Comparison of ENCODE assay signal across 11 cellular contexts in the genomic region with DNA sequence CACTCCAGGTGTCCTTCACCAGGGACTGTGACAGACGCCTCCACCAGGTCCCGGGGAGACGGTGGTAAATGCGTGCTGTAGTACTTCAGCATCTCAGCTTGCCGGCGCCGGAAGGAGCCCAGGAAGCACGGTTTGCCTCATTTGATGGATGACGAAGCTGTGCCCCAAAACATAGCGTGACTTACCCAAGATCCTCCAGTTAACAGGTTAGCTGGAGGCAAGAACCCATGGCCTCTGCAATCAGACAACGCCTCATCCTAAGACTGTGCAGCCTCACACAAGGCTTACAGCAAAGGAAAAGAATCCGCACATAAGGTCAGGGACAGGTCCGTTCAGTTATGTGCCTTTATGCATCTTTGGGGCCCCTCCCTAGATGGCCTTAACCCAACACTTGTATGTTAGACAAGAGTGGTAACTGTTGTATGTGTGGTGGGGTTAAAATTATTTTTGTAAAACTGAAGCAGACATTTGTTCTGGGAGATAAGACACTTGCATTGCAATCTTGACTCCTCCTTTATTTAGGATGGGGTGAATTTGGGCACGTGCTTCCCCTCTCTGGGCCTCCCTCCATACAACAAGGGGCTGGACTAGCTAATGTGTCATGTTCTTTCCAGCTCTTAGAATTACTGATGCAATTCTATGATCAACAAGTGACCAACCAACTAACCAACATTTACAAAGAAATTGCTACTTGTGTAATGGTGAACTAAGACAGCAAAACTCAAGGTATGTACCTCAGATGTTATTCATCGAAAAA. TPM values are rescaled to one million over a fixed set of nuclear protein-coding genes. Genes with fewer than 3 reads are reported as not detected.
DNase-seq lines count a peak whose midpoint lies in the region; ATAC-seq, FAIRE-seq and TF ChIP-seq lines count a peak whose summit lies in the region.
"Had no signal": no experiment of that assay in that cellular context is flagged by ENCODE, and none has a peak within 500 bp of the region (broad histone marks: within the 10 kb centered on the region; RNA-seq: fewer than 3 reads in every experiment).

No MANE protein-coding gene starts in this region.

- peak overlapping the region in 1 of 2 experiments; percentile 82; a peak in 2 of 4 replicates for H3K27ac ChIP-seq in SK-N-SH (ENCODE audit: low read depth in 2 of 2, low read length in 1 of 2)
- H3K27ac ChIP-seq in astrocyte (ENCODE audit: low read depth, low read length) = peak overlapping the region; percentile 93
- peak overlapping the region; percentile 68 to 70 for H3K27ac ChIP-seq in left lung
- peak overlapping the region; percentile 81 to 91 for H3K27ac ChIP-seq in tibial artery

- peaks cover 2% of the 10 kb centered on the region for H3K9me3 Mint-ChIP-seq in astrocyte (ENCODE audit: unreplicated experiment)
- H3K9me3 Mint-ChIP-seq: central memory CD8-positive, alpha-beta T cell had no signal

- ATAC-seq in SK-N-SH treated with all-trans-retinoic acid at 6 μM for 48 hours (no peak), left lung (no peak)

- DNase-seq in SK-N-SH (no peak), astrocyte (ENCODE audit: low read depth) (peak; percentile 73), left lung (peak in 1 of 2 donors; percentile 41), tibial artery (no peak), HTR-8/SVneo (ENCODE audit: insufficient read length, low spot score) (no peak), GOT3 (lab: John Stamatoyannopoulos, UW) (no peak)
- no peak for DNase-seq in stimulated activated CD4-positive, alpha-beta T cell treated with anti-CD3 and anti-CD28 coated beads, Interleukin-12 subunit alpha, Interleukin-12 subunit beta, amount 100 ng/mL, for 4 hours
- DNase-seq: 8988T; activated CD4-positive, CD25-positive, alpha-beta regulatory T cell had no signal

- CTCF ChIA-PET in SK-N-SH (lab: Yijun Ruan, JAX) = no interaction called here

- intact Hi-C loops in left lung (cut with DNase I) (no loop called here), tibial artery (cut with DNase I; ENCODE audit: low total_unique reads) (no loop called here)

- no peak for TF ChIP-seq RAD21 in SK-N-SH (IDR thresholded peaks at IDR 0.05; ENCODE audit: low read length)

- no peaks in the 10 kb centered on the region for H3K9me2 ChIP-seq in SK-N-SH

- H3K4me3 ChIP-seq in SK-N-SH (ENCODE audit: low read depth in 2 of 2, low read length in 1 of 2) = no peak overlapping the region
- no peak overlapping the region for H3K4me3 ChIP-seq in astrocyte (ENCODE audit: insufficient read depth, low read depth, low read length)
- H3K4me3 ChIP-seq in left lung = no peak overlapping the region
- peak overlapping the region; percentile 11 to 12 for H3K4me3 ChIP-seq in tibial artery

- WGBS in SK-N-SH (ENCODE audit: low lambda C conversion rate) = 87% methylated on average over 15 of the region's 15 CpGs

- H4K20me1 ChIP-seq in SK-N-SH (ENCODE audit: insufficient read depth) (peaks cover 90% of the 10 kb centered on the region), astrocyte (ENCODE audit: insufficient read depth, low read length) (peaks cover 39% of the 10 kb centered on the region)

- H3K9ac ChIP-seq in SK-N-SH = no peak overlapping the region
- peak overlapping the region; percentile 75 for H3K9ac ChIP-seq in astrocyte (ENCODE audit: low read length)

- no peak for TF ChIP-seq CTCF in SK-N-SH (IDR thresholded peaks at IDR 0.05)
- TF ChIP-seq CTCF in astrocyte (IDR thresholded peaks at IDR 0.05; ENCODE audit: insufficient read depth, low read depth, low read length) = no peak
- no peak for TF ChIP-seq CTCF in left lung (IDR thresholded peaks at IDR 0.05)
- TF ChIP-seq CTCF in tibial artery (IDR thresholded peaks at IDR 0.05) = no peak

- H3K27ac Mint-ChIP-seq in astrocyte (ENCODE audit: unreplicated experiment) = peak overlapping the region; percentile 99

- peaks cover 77% of the 10 kb centered on the region for H3K4me1 Mint-ChIP-seq in astrocyte (ENCODE audit: low read depth, unreplicated experiment)

- peaks cover 13 to 17% of the 10 kb centered on the region in 2 experiments for H3K36me3 ChIP-seq in SK-N-SH (replicated peaks in 1 of 2; ENCODE audit: control insufficient read depth in 1 of 2, insufficient read depth in 2 of 2, low read length in 1 of 2)
- peaks cover 4% of the 10 kb centered on the region for H3K36me3 ChIP-seq in astrocyte (ENCODE audit: insufficient read depth, low read length)
- H3K36me3 ChIP-seq in left lung = peaks cover 0 to 25% of the 10 kb centered on the region in 2 donors
- H3K36me3 ChIP-seq in tibial artery = no peaks in the 10 kb centered on the region

- no peaks in the 10 kb centered on the region for H3K9me3 ChIP-seq in SK-N-SH
- H3K9me3 ChIP-seq in astrocyte (ENCODE audit: insufficient read depth, low read depth, low read length) = no peaks in the 10 kb centered on the region
- no peaks in the 10 kb centered on the region for H3K9me3 ChIP-seq in left lung
- H3K9me3 ChIP-seq in tibial artery = no peaks in the 10 kb centered on the region

- no peak overlapping the region for H2AFZ ChIP-seq in SK-N-SH (ENCODE audit: low read depth)
- H2AFZ ChIP-seq in astrocyte (ENCODE audit: low read depth, low read length) = no peak overlapping the region

- POLR2A ChIA-PET in SK-N-SH (lab: Yijun Ruan, JAX) = no interaction called here

- no peak for TF ChIP-seq EP300 in SK-N-SH (IDR thresholded peaks at IDR 0.05; ENCODE audit: borderline replicate concordance in 1 of 2, low read depth in 1 of 2, low read length in 1 of 2)

- no peak overlapping the region for H3K4me3 Mint-ChIP-seq in astrocyte (ENCODE audit: unreplicated experiment)
- H3K4me3 Mint-ChIP-seq: central memory CD8-positive, alpha-beta T cell had no signal

- H3K27me3 ChIP-seq in SK-N-SH (ENCODE audit: insufficient read depth) (no peaks in the 10 kb centered on the region), astrocyte (ENCODE audit: insufficient read depth, low read length) (no peaks in the 10 kb centered on the region), left lung (no peaks in the 10 kb centered on the region), tibial artery (no peaks in the 10 kb centered on the region)

- H3K36me3 Mint-ChIP-seq in astrocyte (ENCODE audit: low read depth, unreplicated experiment) = peaks cover 22% of the 10 kb centered on the region

- H3K4me2 ChIP-seq in SK-N-SH = peak overlapping the region; percentile 2; the same call in 1 of the 2 replicates
- H3K4me2 ChIP-seq in astrocyte (ENCODE audit: low read length) = peak overlapping the region; percentile 68

- H3K4me1 ChIP-seq in SK-N-SH (ENCODE audit: control insufficient read depth in 1 of 2, insufficient read depth in 2 of 2, low read depth in 1 of 2, low read length in 1 of 2) = peaks cover 6 to 55% of the 10 kb centered on the region in 2 experiments; a peak in 3 of 4 replicates
- H3K4me1 ChIP-seq in astrocyte (ENCODE audit: insufficient read depth, low read length) = peaks cover 71% of the 10 kb centered on the region
- H3K4me1 ChIP-seq in left lung = peaks cover 8 to 49% of the 10 kb centered on the region in 2 donors
- H3K4me1 ChIP-seq in tibial artery = peaks cover 7 to 92% (median 59%) of the 10 kb centered on the region in 4 donors

- H3K79me2 ChIP-seq in SK-N-SH (ENCODE audit: insufficient read depth) (peaks cover 81% of the 10 kb centered on the region), astrocyte (ENCODE audit: insufficient read depth, low read length) (peaks cover 82% of the 10 kb centered on the region)

- H3F3A ChIP-seq in SK-N-SH (replicated peaks; ENCODE audit: insufficient read depth) = peaks cover 58% of the 10 kb centered on the region

- no peaks in the 10 kb centered on the region for H3K27me3 Mint-ChIP-seq in astrocyte (ENCODE audit: low read depth, unreplicated experiment)
- H3K27me3 Mint-ChIP-seq: central memory CD8-positive, alpha-beta T cell had no signal

- FAIRE-seq in astrocyte (lab: Jason Lieb, UNC) (no peak), HTR-8/SVneo (lab: Jason Lieb, UNC) (no peak)

TF ChIP-seq in SK-N-SH, 30 proteins besides CTCF, POLR2A, EP300 and RAD21:
- TF ChIP-seq GABPA (IDR thresholded peaks at IDR 0.05; ENCODE audit: low read depth) (no peak), JUND (IDR thresholded peaks at IDR 0.05) (no peak), SIN3A (IDR thresholded peaks at IDR 0.05; ENCODE audit: borderline replicate concordance, low read depth, low read length) (no peak), MXI1 (IDR thresholded peaks at IDR 0.05; ENCODE audit: low read depth, low read length) (no peak), TAF1 (IDR thresholded peaks at IDR 0.05; ENCODE audit: borderline replicate concordance, low read depth, low read length) (no peak), TCF12 (IDR thresholded peaks at IDR 0.05) (no peak)

TF ChIP-seq in SK-N-SH treated with all-trans-retinoic acid at 6 μM for 48 hours, 23 proteins besides CTCF, POLR2A, EP300 and RAD21:
- TF ChIP-seq BACH2 (CRISPR knock-in tag; IDR thresholded peaks at IDR 0.05; ENCODE audit: borderline replicate concordance) (no peak), ZFP3 (CRISPR knock-in tag; IDR thresholded peaks at IDR 0.05) (no peak), ZNF8 (CRISPR knock-in tag; IDR thresholded peaks at IDR 0.05) (no peak), GLIS3 (CRISPR knock-in tag; IDR thresholded peaks at IDR 0.05) (no peak)
- TF ChIP-seq, protein P1, sequence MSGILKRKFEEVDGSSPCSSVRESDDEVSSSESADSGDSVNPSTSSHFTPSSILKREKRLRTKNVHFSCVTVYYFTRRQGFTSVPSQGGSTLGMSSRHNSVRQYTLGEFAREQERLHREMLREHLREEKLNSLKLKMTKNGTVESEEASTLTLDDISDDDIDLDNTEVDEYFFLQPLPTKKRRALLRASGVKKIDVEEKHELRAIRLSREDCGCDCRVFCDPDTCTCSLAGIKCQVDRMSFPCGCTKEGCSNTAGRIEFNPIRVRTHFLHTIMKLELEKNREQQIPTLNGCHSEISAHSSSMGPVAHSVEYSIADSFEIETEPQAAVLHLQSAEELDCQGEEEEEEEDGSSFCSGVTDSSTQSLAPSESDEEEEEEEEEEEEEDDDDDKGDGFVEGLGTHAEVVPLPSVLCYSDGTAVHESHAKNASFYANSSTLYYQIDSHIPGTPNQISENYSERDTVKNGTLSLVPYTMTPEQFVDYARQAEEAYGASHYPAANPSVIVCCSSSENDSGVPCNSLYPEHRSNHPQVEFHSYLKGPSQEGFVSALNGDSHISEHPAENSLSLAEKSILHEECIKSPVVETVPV (CRISPR knock-in tag; IDR thresholded peaks at IDR 0.05) = no peak

RNA-seq across cellular contexts. Expression of a gene that starts 39.4 kb away (rescaled TPM):
- 48.9 and 52.1 TPM in 2 replicates for polyA plus RNA-seq in SK-N-SH (2012; rRNA removed)
- 40.5 and 45.5 TPM in 2 replicates for polyA plus RNA-seq in SK-N-SH (2012; cell fraction: cytosol; rRNA removed)
- 60.2 and 71.7 TPM in 2 replicates for polyA plus RNA-seq in SK-N-SH (2012; cell fraction: nucleus; rRNA removed)
- total RNA-seq in astrocyte = 69.7 and 70.3 TPM in 2 replicates
- 10 to 100 TPM; 40.2 to 54.5 TPM for total RNA-seq in left lung

Comparison
In these comparisons a context has a peak if more than half of its experiments do, and no peak if none do; other contexts are left out.
1. H3K4me3 ChIP-seq: peak in tibial artery (2 of 2); none in SK-N-SH (0 of 2), astrocyte (single experiment) and left lung (0 of 2).